ENCODE assay signal across 11 cellular contexts in the genomic region with DNA sequence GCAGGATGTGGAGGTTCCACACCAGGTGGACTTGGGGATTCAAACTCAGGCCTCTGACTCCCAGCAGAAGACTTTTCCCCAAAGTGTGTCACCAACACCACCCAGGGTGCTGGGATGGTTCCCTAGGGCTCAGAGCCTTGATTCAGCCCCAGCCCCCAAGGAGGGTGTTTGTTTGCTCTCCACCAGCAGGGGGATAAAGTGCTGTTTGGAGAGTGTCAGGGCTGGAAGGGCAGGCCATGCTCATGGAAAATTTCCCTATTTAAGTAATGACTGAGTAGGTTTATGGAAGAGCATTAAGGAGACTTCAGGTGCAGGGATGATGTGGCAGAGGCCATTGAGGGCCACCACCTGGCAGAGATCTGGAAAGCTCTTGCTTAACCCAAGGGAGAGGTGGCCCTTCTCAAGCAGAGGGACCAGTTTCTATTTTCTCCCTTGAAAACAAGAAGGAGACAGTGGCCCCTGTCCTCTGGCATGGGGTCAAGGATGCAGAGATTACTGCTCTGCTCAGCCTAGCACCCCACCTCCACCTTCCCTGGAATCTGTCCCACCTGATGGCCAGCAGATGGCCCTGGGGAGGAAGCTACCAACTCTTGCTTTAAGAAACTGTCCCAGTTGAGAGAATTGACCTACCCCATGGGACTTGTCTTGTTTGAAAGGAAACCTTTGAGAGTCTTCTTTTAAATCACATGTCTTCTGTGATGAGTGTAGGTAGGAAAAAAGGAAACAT.
DNase-seq lines count a peak whose midpoint lies in the region; ATAC-seq and TF ChIP-seq lines count a peak whose summit lies in the region.
"Had no signal": no experiment of that assay in that cellular context is flagged by ENCODE, and none has a peak within 500 bp of the region (broad histone marks: within the 10 kb centered on the region; RNA-seq: fewer than 3 reads in every experiment).

No MANE protein-coding gene starts in this region.

- H3K27ac Mint-ChIP-seq in activated CD8-positive, alpha-beta memory T cell treated with anti-CD3 and anti-CD28 coated beads, Interleukin-2, amount 10 ng/mL, durations not matched to agents 7 days and 5 days, result no peak overlapping the region
- H3K27ac Mint-ChIP-seq: nephron had no signal

- H3K4ac ChIP-seq in mesendoderm (ENCODE audit: low read depth, low read length), result no peak overlapping the region

- H3K27me3 ChIP-seq in mesendoderm (ENCODE audit: insufficient read depth, low read length, poor library complexity) (no peaks in the 10 kb centered on the region), tibial nerve (peaks cover 0 to 12% of the 10 kb centered on the region in 2 donors)

- TF ChIP-seq EP300 in tibial nerve (IDR thresholded peaks at IDR 0.05), result no peak

- no peaks in the 10 kb centered on the region for H3K79me2 ChIP-seq in mesendoderm (ENCODE audit: control insufficient read depth, insufficient read depth, low read length)

- peaks cover 8% of the 10 kb centered on the region for H3K36me3 Mint-ChIP-seq in activated CD8-positive, alpha-beta memory T cell treated with anti-CD3 and anti-CD28 coated beads, Interleukin-2, amount 10 ng/mL, durations not matched to agents 7 days and 5 days

- no peak for TF ChIP-seq POLR2A in tibial nerve (IDR thresholded peaks at IDR 0.05)

- H3K79me1 ChIP-seq in mesendoderm (ENCODE audit: low read length), result no peaks in the 10 kb centered on the region

- CTCF ChIA-PET in activated CD8-positive, alpha-beta memory T cell treated with anti-CD3 and anti-CD28 coated beads, Interleukin-2, amount 10 ng/mL, durations not matched to agents 7 days and 5 days (lab: Charles Lee), result interaction anchor here (0.6 to 4.9 kb wide), 12 partner anchors 8 to 247 kb away, joined by 3 to 35 read pairs (median 6); no protein-coding TSS in a partner anchor

- no peak overlapping the region for H2BK120ac ChIP-seq in mesendoderm (ENCODE audit: low read depth, low read length)

- peak; percentile 35 for TF ChIP-seq CTCF in HFF-Myc (IDR thresholded peaks at IDR 0.05; ENCODE audit: low read depth, low read length, missing control alignments)
- TF ChIP-seq CTCF in tibial nerve (IDR thresholded peaks at IDR 0.05), result no peak

- peak; percentile 3 for DNase-seq in EL
- DNase-seq in HFF-Myc (ENCODE audit: extremely low read depth, low read depth), result no peak
- peak; percentile 40 for DNase-seq in activated CD8-positive, alpha-beta memory T cell treated with anti-CD3 and anti-CD28 coated beads, Interleukin-2, amount 10 ng/mL, durations not matched to agents 7 days and 5 days
- peak; percentile 46 for DNase-seq in mesendoderm
- DNase-seq in tibial nerve (ENCODE audit: low spot score in 2 of 2), result no peak

- no peak overlapping the region for H3K56ac ChIP-seq in mesendoderm (ENCODE audit: low read length)

- H3K4me1 ChIP-seq in mesendoderm (ENCODE audit: control insufficient read depth, low read depth, low read length) (no peaks in the 10 kb centered on the region), tibial nerve (no peaks in the 10 kb centered on the region)
- H3K4me1 ChIP-seq: esophagus muscularis mucosa had no signal

- no peak overlapping the region for H3K4me2 ChIP-seq in mesendoderm (ENCODE audit: low read length)

- no peaks in the 10 kb centered on the region for H3K9me3 Mint-ChIP-seq in activated CD8-positive, alpha-beta memory T cell treated with anti-CD3 and anti-CD28 coated beads, Interleukin-2, amount 10 ng/mL, durations not matched to agents 7 days and 5 days (ENCODE audit: low read depth)
- H3K9me3 Mint-ChIP-seq: nephron had no signal

- no peak overlapping the region for H3K4me3 Mint-ChIP-seq in activated CD8-positive, alpha-beta memory T cell treated with anti-CD3 and anti-CD28 coated beads, Interleukin-2, amount 10 ng/mL, durations not matched to agents 7 days and 5 days
- H3K4me3 Mint-ChIP-seq: nephron had no signal

- no peak overlapping the region for H2AK5ac ChIP-seq in mesendoderm (ENCODE audit: low read length)

- H3K4me3 ChIP-seq in HFF-Myc (replicated peaks; ENCODE audit: low read depth, low read length) (no peak overlapping the region), mesendoderm (ENCODE audit: low read length) (no peak overlapping the region), tibial nerve (no peak overlapping the region)
- H3K4me3 ChIP-seq: esophagus muscularis mucosa had no signal

- H3K23ac ChIP-seq in mesendoderm (ENCODE audit: low read length), result no peak overlapping the region

- H3K36me3 ChIP-seq in mesendoderm (ENCODE audit: control insufficient read depth, insufficient read depth, low read length), result no peaks in the 10 kb centered on the region
- no peaks in the 10 kb centered on the region for H3K36me3 ChIP-seq in tibial nerve
- H3K36me3 ChIP-seq: esophagus muscularis mucosa had no signal

- ATAC-seq in activated CD8-positive, alpha-beta memory T cell treated with anti-CD3 and anti-CD28 coated beads, Interleukin-2, amount 10 ng/mL, durations not matched to agents 7 days and 5 days, result no peak
- ATAC-seq in HG03108 (IDR thresholded peaks at IDR 0.05; ENCODE audit: unreplicated experiment), result no peak
- ATAC-seq in GM21423 (IDR thresholded peaks at IDR 0.05; ENCODE audit: unreplicated experiment), result no peak
- no peak for ATAC-seq in GM21786 (IDR thresholded peaks at IDR 0.05; ENCODE audit: unreplicated experiment)

- no peak overlapping the region for H2BK5ac ChIP-seq in mesendoderm (ENCODE audit: low read length)

- no peak overlapping the region for H3K9ac ChIP-seq in mesendoderm (ENCODE audit: low read length)

- no peak overlapping the region for H4K5ac ChIP-seq in mesendoderm (ENCODE audit: low read length)

- H3K9me3 ChIP-seq in tibial nerve, result no peaks in the 10 kb centered on the region
- H3K9me3 ChIP-seq: esophagus muscularis mucosa had no signal

- H3K18ac ChIP-seq in mesendoderm (ENCODE audit: low read length), result no peak overlapping the region

- no peak overlapping the region for H4K8ac ChIP-seq in mesendoderm (ENCODE audit: low read depth, low read length)

- H2BK15ac ChIP-seq in mesendoderm (replicated peaks; ENCODE audit: low read depth), result no peak overlapping the region

- H3K27ac ChIP-seq in mesendoderm (ENCODE audit: low read depth, low read length), result no peak overlapping the region
- H3K27ac ChIP-seq in tibial nerve, result no peak overlapping the region
- H3K27ac ChIP-seq: esophagus muscularis mucosa, HL-60 had no signal

- H3K27me3 Mint-ChIP-seq in activated CD8-positive, alpha-beta memory T cell treated with anti-CD3 and anti-CD28 coated beads, Interleukin-2, amount 10 ng/mL, durations not matched to agents 7 days and 5 days, result peaks cover 42% of the 10 kb centered on the region

- H3K4me1 Mint-ChIP-seq in activated CD8-positive, alpha-beta memory T cell treated with anti-CD3 and anti-CD28 coated beads, Interleukin-2, amount 10 ng/mL, durations not matched to agents 7 days and 5 days, result peaks cover 77% of the 10 kb centered on the region

Comparison
In these comparisons a context has a peak if more than half of its experiments do, and no peak if none do; other contexts are left out.
1. DNase-seq: peak in EL (single experiment), activated CD8-positive, alpha-beta memory T cell treated with anti-CD3 and anti-CD28 coated beads, Interleukin-2, amount 10 ng/mL, durations not matched to agents 7 days and 5 days (single experiment) and mesendoderm (single experiment); none in HFF-Myc (single experiment) and tibial nerve (0 of 2).